15 cellular contexts compared by ENCODE assay signal in genomic region chr9:80964374-80964773, GRCh38.
"Had no signal": no experiment of that assay in that cellular context is flagged by ENCODE, and none has a peak within 500 bp of the region (broad histone marks: within the 10 kb centered on the region; RNA-seq: fewer than 3 reads in every experiment).

No MANE protein-coding gene starts in this region.

- H3K36me3 Mint-ChIP-seq: activated CD4-positive, alpha-beta memory T cell treated with anti-CD3 and anti-CD28 coated beads for 36 hours; activated CD8-positive, alpha-beta memory T cell treated with anti-CD3 and anti-CD28 coated beads, Interleukin-2, amount 10 ng/mL, durations not matched to agents 7 days and 5 days; activated naive CD8-positive, alpha-beta T cell treated with anti-CD3 and anti-CD28 coated beads, Interleukin-2, amount 10 ng/mL, durations not matched to agents 7 days and 5 days; memory B cell; naive B cell had no signal

- ATAC-seq: activated CD8-positive, alpha-beta memory T cell treated with anti-CD3 and anti-CD28 coated beads, Interleukin-2, amount 10 ng/mL, durations not matched to agents 7 days and 5 days; gastroesophageal sphincter; heart right ventricle; right cardiac atrium had no signal

- H3K27ac Mint-ChIP-seq: activated B cell treated with CpG ODN at 0.5 μM for 24 hours; activated CD4-positive, alpha-beta memory T cell treated with anti-CD3 and anti-CD28 coated beads for 36 hours; activated CD8-positive, alpha-beta memory T cell treated with anti-CD3 and anti-CD28 coated beads, Interleukin-2, amount 10 ng/mL, durations not matched to agents 7 days and 5 days; activated naive CD8-positive, alpha-beta T cell treated with anti-CD3 and anti-CD28 coated beads, Interleukin-2, amount 10 ng/mL, durations not matched to agents 7 days and 5 days; memory B cell; stimulated activated naive CD8-positive, alpha-beta T cell treated with anti-CD3 and anti-CD28 coated beads, Interleukin-15, Interleukin-2, amounts not matched to agents 100 ng/mL and 50 ng/mL, for 24 hours had no signal

- H3K4me3 Mint-ChIP-seq: activated B cell treated with CpG ODN at 0.5 μM for 24 hours; activated CD4-positive, alpha-beta memory T cell treated with anti-CD3 and anti-CD28 coated beads for 36 hours; activated CD8-positive, alpha-beta memory T cell treated with anti-CD3 and anti-CD28 coated beads, Interleukin-2, amount 10 ng/mL, durations not matched to agents 7 days and 5 days; activated naive CD8-positive, alpha-beta T cell treated with anti-CD3 and anti-CD28 coated beads, Interleukin-2, amount 10 ng/mL, durations not matched to agents 7 days and 5 days; memory B cell; naive B cell; stimulated activated naive CD8-positive, alpha-beta T cell treated with anti-CD3 and anti-CD28 coated beads, Interleukin-15, Interleukin-2, amounts not matched to agents 100 ng/mL and 50 ng/mL, for 24 hours had no signal

- DNase-seq: activated B cell treated with CpG ODN at 0.5 μM for 24 hours; activated CD4-positive, alpha-beta memory T cell treated with anti-CD3 and anti-CD28 coated beads for 36 hours; activated CD4-positive, alpha-beta T cell treated with anti-CD3 and anti-CD28 coated beads for 4 hours; activated CD8-positive, alpha-beta memory T cell treated with anti-CD3 and anti-CD28 coated beads, Interleukin-2, amount 10 ng/mL, durations not matched to agents 7 days and 5 days; activated naive CD4-positive, alpha-beta T cell; activated naive CD8-positive, alpha-beta T cell treated with anti-CD3 and anti-CD28 coated beads, Interleukin-2, amount 10 ng/mL, durations not matched to agents 7 days and 5 days; amygdala; dermis blood vessel endothelial cell; effector memory CD4-positive, alpha-beta T cell; heart right ventricle; naive B cell; right cardiac atrium had no signal

- H3K27me3 Mint-ChIP-seq: activated B cell treated with CpG ODN at 0.5 μM for 24 hours; activated CD4-positive, alpha-beta memory T cell treated with anti-CD3 and anti-CD28 coated beads for 36 hours; activated CD8-positive, alpha-beta memory T cell treated with anti-CD3 and anti-CD28 coated beads, Interleukin-2, amount 10 ng/mL, durations not matched to agents 7 days and 5 days; activated naive CD8-positive, alpha-beta T cell treated with anti-CD3 and anti-CD28 coated beads, Interleukin-2, amount 10 ng/mL, durations not matched to agents 7 days and 5 days; memory B cell had no signal

- H3K4me1 Mint-ChIP-seq: activated B cell treated with CpG ODN at 0.5 μM for 24 hours; activated CD8-positive, alpha-beta memory T cell treated with anti-CD3 and anti-CD28 coated beads, Interleukin-2, amount 10 ng/mL, durations not matched to agents 7 days and 5 days; activated naive CD8-positive, alpha-beta T cell treated with anti-CD3 and anti-CD28 coated beads, Interleukin-2, amount 10 ng/mL, durations not matched to agents 7 days and 5 days; memory B cell; naive B cell had no signal
